ENCODE assay signal across 8 cellular contexts in the genomic region with DNA sequence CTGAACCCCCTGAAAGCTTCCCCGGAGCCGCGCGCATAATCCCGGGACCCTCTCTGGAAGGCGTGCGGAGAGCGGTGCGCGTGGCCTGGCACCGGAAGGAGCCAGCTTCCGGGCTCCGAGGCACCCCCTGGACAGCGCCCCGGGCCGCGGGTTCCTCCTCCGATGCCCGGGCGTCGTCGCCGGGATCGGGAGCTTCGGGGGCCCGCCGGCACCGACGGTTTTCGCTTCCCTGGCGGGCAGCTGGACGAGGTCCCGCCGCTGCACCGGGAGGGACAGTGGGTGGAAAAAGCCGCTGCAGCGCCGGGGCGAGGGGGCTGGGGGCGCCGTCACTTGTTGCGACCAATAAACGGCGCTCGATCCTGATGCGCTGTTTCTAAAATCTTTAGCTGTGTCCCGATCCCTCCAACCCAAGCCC. TPM values are rescaled to one million over a fixed set of nuclear protein-coding genes. Genes with fewer than 3 reads are reported as not detected.
A peak's percentile ranks its signal among the peaks of the same experiment; 100 is the strongest.
DNase-seq lines count a peak whose midpoint lies in the region; ATAC-seq, FAIRE-seq and TF ChIP-seq lines count a peak whose summit lies in the region.

No MANE protein-coding gene starts in this region.

- intact Hi-C loops in pancreas (cut with DNase I), result no loop called here

- POLR2A ChIA-PET in AG04449 (lab: Yijun Ruan, JAX), result no interaction called here

- no peak for FAIRE-seq in pancreas (lab: Jason Lieb, UNC)

- no peaks in the 10 kb centered on the region for H3K9me3 ChIP-seq in WERI-Rb-1 (ENCODE audit: severe bottlenecking)
- H3K9me3 ChIP-seq in pancreas, result no peaks in the 10 kb centered on the region

- H3K4me3 ChIP-seq in AG04449 (ENCODE audit: low read depth, low read length) (peak overlapping the region; percentile 49), WERI-Rb-1 (ENCODE audit: low read depth, low read length) (peak overlapping the region; percentile 56), foreskin fibroblast (ENCODE audit: low read depth in 1 of 2, low read length in 2 of 2) (peak overlapping the region; percentile 46 to 52), pancreas (peak overlapping the region; percentile 16 to 69 (median 43))

- CTCF ChIA-PET in AG04449 (lab: Yijun Ruan, JAX), result interaction anchor here (1.6 to 1.7 kb wide), 2 partner anchors 9 to 277 kb away, joined by 5 to 6 read pairs; no protein-coding TSS in a partner anchor

- no peaks in the 10 kb centered on the region for H3K36me3 ChIP-seq in WERI-Rb-1
- H3K36me3 ChIP-seq in pancreas, result no peaks in the 10 kb centered on the region

- no peak for TF ChIP-seq CTCF in AG04449 (IDR thresholded peaks at IDR 0.05; ENCODE audit: insufficient read depth, low read length, missing control alignments)
- TF ChIP-seq CTCF in GM13976 (IDR thresholded peaks at IDR 0.05; ENCODE audit: borderline replicate concordance, control extremely low read depth, extremely low read depth, insufficient read depth, missing control alignments), result no peak
- no peak for TF ChIP-seq CTCF in WERI-Rb-1 (IDR thresholded peaks at IDR 0.05; ENCODE audit: low read depth, low read length)
- no peak for TF ChIP-seq CTCF in foreskin fibroblast (IDR thresholded peaks at IDR 0.05; ENCODE audit: low read depth, low read length)
- TF ChIP-seq CTCF in pancreas (IDR thresholded peaks at IDR 0.05), result no peak

- no peak overlapping the region; the same call in 1 of the 2 replicates for H3K27ac ChIP-seq in WERI-Rb-1
- no peak overlapping the region for H3K27ac ChIP-seq in pancreas

- in situ Hi-C loops in GM13976 (cut with MboI; ENCODE audit: low sequenced_read_pairs, unreplicated experiment), result no loop called here

- H3K27me3 ChIP-seq in WERI-Rb-1 (ENCODE audit: insufficient read depth, low read depth, severe bottlenecking), result no peaks in the 10 kb centered on the region
- H3K27me3 ChIP-seq in pancreas, result peaks cover 0 to 4% (median 1%) of the 10 kb centered on the region in 4 donors

- peak; percentile 71 to 81 (median 78) for ATAC-seq in pancreas
- ATAC-seq in GM19455 (IDR thresholded peaks at IDR 0.05; ENCODE audit: unreplicated experiment), result no peak
- ATAC-seq in HG03520 (IDR thresholded peaks at IDR 0.05; ENCODE audit: unreplicated experiment), result no peak

- 0 to 1% methylated on average over 23 to 47 of the region's 47 CpGs for WGBS in pancreas, 2 donors

- peaks cover 0 to 9% (median 7%) of the 10 kb centered on the region in 3 donors for H3K4me1 ChIP-seq in pancreas

- DNase-seq in AG04449 (ENCODE audit: low read depth, low spot score) (no peak), GM13976 (ENCODE audit: low spot score) (peak; percentile 61), WERI-Rb-1 (peak; percentile 44), foreskin fibroblast (peak in 1 of 2 donors; percentile 44), pancreas (peak in 5 of 6 donors; percentile 10 to 77 (median 38))
- no peak for DNase-seq in stimulated activated CD4-positive, alpha-beta T cell treated with anti-CD3 and anti-CD28 coated beads, Interleukin-1b, Interleukin-23, amount 100 ng/mL, for 48 hours

RNA-seq across cellular contexts. Expression of a gene that starts 0.6 kb away (rescaled TPM):
- under 1 TPM in 5 of 6 donors, not detected in 1; 0.14 to 0.90 (median 0.31) TPM for total RNA-seq in pancreas
- polyA plus RNA-seq in pancreas, result 1 to 10 TPM in 1 of 2 donors, under 1 TPM in 1; 0.91 to 5.9 TPM

Comparison
In these comparisons a context has a peak if more than half of its experiments do, and no peak if none do; other contexts are left out.
1. DNase-seq: peak in GM13976 (single experiment), WERI-Rb-1 (single experiment) and pancreas (5 of 6); none in AG04449 (single experiment) and stimulated activated CD4-positive, alpha-beta T cell treated with anti-CD3 and anti-CD28 coated beads, Interleukin-1b, Interleukin-23, amount 100 ng/mL, for 48 hours (single experiment).
2. ATAC-seq: peak in pancreas (4 of 4); none in GM19455 (single experiment) and HG03520 (single experiment).
3. Peak in every context shown above with its lines, with median percentiles within 50 percentile points of each other: H3K4me3 ChIP-seq.